Comparison of ENCODE assay signal across 1 cellular context in genomic region chr6:72151742-72152141, GRCh38.
A peak's percentile ranks its signal among the peaks of the same experiment; 100 is the strongest.
TF ChIP-seq lines count a peak whose summit lies in the region.

No MANE protein-coding gene starts in this region.

TF ChIP-seq in H1, 55 proteins besides CTCF, POLR2A, EP300 and RAD21 (continued from another document):
- no peak for TF ChIP-seq CHD7 (IDR thresholded peaks at IDR 0.05; ENCODE audit: insufficient replicate concordance, low read length)
- TF ChIP-seq, protein P1, sequence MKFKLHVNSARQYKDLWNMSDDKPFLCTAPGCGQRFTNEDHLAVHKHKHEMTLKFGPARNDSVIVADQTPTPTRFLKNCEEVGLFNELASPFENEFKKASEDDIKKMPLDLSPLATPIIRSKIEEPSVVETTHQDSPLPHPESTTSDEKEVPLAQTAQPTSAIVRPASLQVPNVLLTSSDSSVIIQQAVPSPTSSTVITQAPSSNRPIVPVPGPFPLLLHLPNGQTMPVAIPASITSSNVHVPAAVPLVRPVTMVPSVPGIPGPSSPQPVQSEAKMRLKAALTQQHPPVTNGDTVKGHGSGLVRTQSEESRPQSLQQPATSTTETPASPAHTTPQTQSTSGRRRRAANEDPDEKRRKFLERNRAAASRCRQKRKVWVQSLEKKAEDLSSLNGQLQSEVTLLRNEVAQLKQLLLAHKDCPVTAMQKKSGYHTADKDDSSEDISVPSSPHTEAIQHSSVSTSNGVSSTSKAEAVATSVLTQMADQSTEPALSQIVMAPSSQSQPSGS (IDR thresholded peaks at IDR 0.05; ENCODE audit: low read length), result no peak
- peak; percentile 88 for TF ChIP-seq MAX (IDR thresholded peaks at IDR 0.05)
- TF ChIP-seq FOSL1 (IDR thresholded peaks at IDR 0.05; ENCODE audit: insufficient read depth, low read depth, low read length), result no peak
- peak; percentile 70; the same call in 1 of the 2 replicates for TF ChIP-seq E2F6 (IDR thresholded peaks at IDR 0.05)
- no peak for TF ChIP-seq JUN (IDR thresholded peaks at IDR 0.05; ENCODE audit: low read depth, low read length)
